Comparison of ENCODE assay signal across 2 cellular contexts in genomic region chr2:164458801-164459200, GRCh38.
TF ChIP-seq lines count a peak whose summit lies in the region.

No MANE protein-coding gene starts in this region.

TF ChIP-seq in SK-N-SH, 30 proteins besides CTCF, POLR2A, EP300 and RAD21 (continued from another document):
- no peak for TF ChIP-seq REST (IDR thresholded peaks at IDR 0.05; ENCODE audit: low read depth, low read length)
- no peak for TF ChIP-seq YY1 (IDR thresholded peaks at IDR 0.05; ENCODE audit: low read depth)
- TF ChIP-seq MEF2A (IDR thresholded peaks at IDR 0.05; ENCODE audit: borderline replicate concordance, low read depth): no peak
- TF ChIP-seq IRF3 (IDR thresholded peaks at IDR 0.05; ENCODE audit: low read depth, low read length): no peak

TF ChIP-seq in SK-N-SH treated with all-trans-retinoic acid at 6 μM for 48 hours, 23 proteins besides CTCF, POLR2A, EP300 and RAD21 (continued from another document):
- no peak for TF ChIP-seq POU6F1 (CRISPR knock-in tag; IDR thresholded peaks at IDR 0.05; ENCODE audit: borderline replicate concordance, low read depth)
